Comparison of ENCODE assay signal across 2 cellular contexts in the genomic region with DNA sequence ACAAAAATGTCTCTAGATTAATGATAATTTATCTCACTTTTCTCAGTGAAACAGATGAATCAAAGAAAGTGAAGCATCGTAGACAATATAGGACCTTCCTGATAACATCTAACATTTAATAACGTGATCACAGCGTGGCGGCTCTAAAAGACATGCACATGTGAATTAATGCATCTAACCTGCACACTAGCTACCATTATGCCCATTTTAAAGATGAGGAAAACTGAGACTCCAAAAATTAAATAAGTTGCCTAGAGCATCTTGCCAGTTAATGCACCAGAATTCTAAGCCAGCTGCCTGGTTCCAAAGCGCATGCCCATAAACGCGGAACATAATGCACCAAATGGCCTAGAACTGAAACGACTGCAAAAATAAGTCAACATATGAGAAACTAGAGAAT.
TF ChIP-seq lines count a peak whose summit lies in the region.

No MANE protein-coding gene starts in this region.

TF ChIP-seq in HepG2, 621 proteins besides CTCF, POLR2A, EP300 and RAD21:
- TF ChIP-seq NONO (IDR thresholded peaks at IDR 0.05): no peak
- TF ChIP-seq NONO (CRISPR knock-in tag; conservative IDR thresholded peaks at IDR 0.05): no peak
- TF ChIP-seq, protein P1, sequence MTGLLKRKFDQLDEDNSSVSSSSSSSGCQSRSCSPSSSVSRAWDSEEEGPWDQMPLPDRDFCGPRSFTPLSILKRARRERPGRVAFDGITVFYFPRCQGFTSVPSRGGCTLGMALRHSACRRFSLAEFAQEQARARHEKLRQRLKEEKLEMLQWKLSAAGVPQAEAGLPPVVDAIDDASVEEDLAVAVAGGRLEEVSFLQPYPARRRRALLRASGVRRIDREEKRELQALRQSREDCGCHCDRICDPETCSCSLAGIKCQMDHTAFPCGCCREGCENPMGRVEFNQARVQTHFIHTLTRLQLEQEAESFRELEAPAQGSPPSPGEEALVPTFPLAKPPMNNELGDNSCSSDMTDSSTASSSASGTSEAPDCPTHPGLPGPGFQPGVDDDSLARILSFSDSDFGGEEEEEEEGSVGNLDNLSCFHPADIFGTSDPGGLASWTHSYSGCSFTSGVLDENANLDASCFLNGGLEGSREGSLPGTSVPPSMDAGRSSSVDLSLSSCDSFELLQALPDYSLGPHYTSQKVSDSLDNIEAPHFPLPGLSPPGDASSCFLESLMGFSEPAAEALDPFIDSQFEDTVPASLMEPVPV (CRISPR knock-in tag; IDR thresholded peaks at IDR 0.05): no peak
- TF ChIP-seq ZNF629 (CRISPR knock-in tag; conservative IDR thresholded peaks at IDR 0.05): peak; percentile 71
TF ChIP-seq in HepG2: peak in this region for 1.

TF ChIP-seq in H1, 55 proteins besides CTCF, POLR2A, EP300 and RAD21:
- TF ChIP-seq KDM1A (IDR thresholded peaks at IDR 0.05; ENCODE audit: borderline replicate concordance, low read length) (peak; percentile 48; the same call in 1 of the 2 replicates), EGR1 (IDR thresholded peaks at IDR 0.05; ENCODE audit: borderline replicate concordance, low read depth, low read length) (no peak)
